ENCODE assay signal across 12 cellular contexts in the genomic region with DNA sequence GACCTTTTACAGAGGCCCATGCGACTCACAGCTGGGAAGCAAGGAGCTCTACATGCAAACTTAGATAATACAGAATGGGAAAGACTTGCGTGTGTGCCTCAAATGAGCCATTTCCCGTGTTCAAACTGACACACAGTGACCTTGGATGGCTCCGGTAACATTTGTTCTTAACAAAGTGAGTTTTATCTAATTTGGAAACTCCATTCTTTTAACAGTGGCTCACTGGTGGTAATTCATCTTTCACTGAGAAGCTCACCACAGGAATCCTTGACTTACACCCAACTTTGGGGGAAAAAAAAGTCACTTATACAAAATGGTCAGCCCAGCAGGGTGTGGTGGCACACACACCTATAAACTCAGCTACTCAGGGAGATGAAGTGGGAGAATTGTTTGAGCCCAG.
"Had no signal": no experiment of that assay in that cellular context is flagged by ENCODE, and none has a peak within 500 bp of the region (broad histone marks: within the 10 kb centered on the region; RNA-seq: fewer than 3 reads in every experiment).

No MANE protein-coding gene starts in this region.

- H3K79me2 ChIP-seq: hepatocyte, parathyroid adenoma had no signal

- H3K4me1 ChIP-seq: gastroesophageal sphincter, parathyroid adenoma had no signal

- H3K9me3 ChIP-seq: esophagus muscularis mucosa, gastroesophageal sphincter had no signal

- H3K9ac ChIP-seq: parathyroid adenoma had no signal

- H2AFZ ChIP-seq: hepatocyte, parathyroid adenoma had no signal

- H3K27ac ChIP-seq: dorsolateral prefrontal cortex, esophagus muscularis mucosa, gastroesophageal sphincter, hepatocyte, parathyroid adenoma had no signal

- H3K4me2 ChIP-seq: hepatocyte had no signal

- H3K4me3 ChIP-seq: dorsolateral prefrontal cortex, esophagus muscularis mucosa, gastroesophageal sphincter, hepatocyte had no signal

- H3K27me3 ChIP-seq: dorsolateral prefrontal cortex, esophagus muscularis mucosa, gastroesophageal sphincter, hepatocyte had no signal

- DNase-seq: activated CD4-positive, alpha-beta T cell treated with anti-CD3 and anti-CD28 coated beads for 4 hours; activated CD8-positive, alpha-beta T cell treated with anti-CD3 and anti-CD28 coated beads, Interleukin-2, amount 10 ng/mL, durations not matched to agents 7 days and 5 days; activated naive CD4-positive, alpha-beta T cell treated with Interleukin-2 at 50 U/mL for 16 hours; dorsolateral prefrontal cortex; kidney glomerular epithelial cell; stimulated activated CD4-positive, alpha-beta T cell treated with anti-CD3 and anti-CD28 coated beads, Interleukin-15, amount 100 ng/mL, for 24 hours; stimulated activated CD4-positive, alpha-beta T cell treated with anti-CD3 and anti-CD28 coated beads, Interleukin-4, amount 100 ng/mL, for 4 hours; T1000 had no signal

- ATAC-seq: activated CD8-positive, alpha-beta T cell treated with anti-CD3 and anti-CD28 coated beads, Interleukin-2, amount 10 ng/mL, durations not matched to agents 7 days and 5 days; gastroesophageal sphincter had no signal

- H3K36me3 ChIP-seq: esophagus muscularis mucosa, gastroesophageal sphincter had no signal
